ENCODE assay signal across 32 cellular contexts in genomic region chr18:22088976-22089375, GRCh38.
"Had no signal": no experiment of that assay in that cellular context is flagged by ENCODE, and none has a peak within 500 bp of the region (broad histone marks: within the 10 kb centered on the region; RNA-seq: fewer than 3 reads in every experiment).

No MANE protein-coding gene starts in this region.

- H3K27me3 ChIP-seq: brain microvascular endothelial cell, hepatocyte, sigmoid colon, uterus had no signal

- H3K4me2 ChIP-seq: hepatocyte, smooth muscle cell had no signal

- H3K79me2 ChIP-seq: hepatocyte had no signal

- H3K4me3 Mint-ChIP-seq: activated CD4-positive, alpha-beta memory T cell treated with anti-CD3 and anti-CD28 coated beads for 36 hours; activated CD4-positive, alpha-beta T cell treated with anti-CD3 and anti-CD28 coated beads, Interleukin-2, amount 10 ng/mL, durations not matched to agents 24 days and 14 days; activated T-cell treated with anti-CD3 and anti-CD28 coated beads, Interleukin-2, amount 50 U/mL, for 24 hours; nephron progenitor cell; stimulated activated memory B cell treated with anti-CD40 and anti-IgM and Interleukin-4, amounts not matched to agents 10 μg/mL and 1 μg/mL and 100 μg/mL, for 72 hours; stimulated activated naive CD8-positive, alpha-beta T cell treated with anti-CD3 and anti-CD28 coated beads, Interleukin-15, amount 100 ng/mL, for 72 hours; T-helper 17 cell; type B pancreatic cell had no signal

- H3K27ac ChIP-seq: brain microvascular endothelial cell, epithelial cell of prostate, esophagus squamous epithelium, hepatocyte, neutrophil, sigmoid colon, uterus, WERI-Rb-1 had no signal

- H3K4me1 ChIP-seq: sigmoid colon, uterus had no signal

- H3K36me3 ChIP-seq: brain microvascular endothelial cell, esophagus squamous epithelium, neutrophil, sigmoid colon, uterus, WERI-Rb-1 had no signal

- H3K4me1 Mint-ChIP-seq: activated CD4-positive, alpha-beta T cell treated with anti-CD3 and anti-CD28 coated beads, Interleukin-2, amount 10 ng/mL, durations not matched to agents 24 days and 14 days; stimulated activated memory B cell treated with anti-CD40 and anti-IgM and Interleukin-4, amounts not matched to agents 10 μg/mL and 1 μg/mL and 100 μg/mL, for 72 hours; stimulated activated naive CD8-positive, alpha-beta T cell treated with anti-CD3 and anti-CD28 coated beads, Interleukin-15, amount 100 ng/mL, for 72 hours; T-helper 17 cell had no signal

- H3K27ac Mint-ChIP-seq: activated CD4-positive, alpha-beta memory T cell treated with anti-CD3 and anti-CD28 coated beads for 36 hours; activated CD4-positive, alpha-beta T cell treated with anti-CD3 and anti-CD28 coated beads, Interleukin-2, amount 10 ng/mL, durations not matched to agents 24 days and 14 days; activated T-cell treated with anti-CD3 and anti-CD28 coated beads, Interleukin-2, amount 50 U/mL, for 24 hours; nephron progenitor cell; stimulated activated memory B cell treated with anti-CD40 and anti-IgM and Interleukin-4, amounts not matched to agents 10 μg/mL and 1 μg/mL and 100 μg/mL, for 72 hours; stimulated activated naive CD8-positive, alpha-beta T cell treated with anti-CD3 and anti-CD28 coated beads, Interleukin-15, amount 100 ng/mL, for 72 hours; T-helper 17 cell had no signal

- H3K27me3 Mint-ChIP-seq: activated CD4-positive, alpha-beta T cell treated with anti-CD3 and anti-CD28 coated beads, Interleukin-2, amount 10 ng/mL, durations not matched to agents 24 days and 14 days; activated T-cell treated with anti-CD3 and anti-CD28 coated beads, Interleukin-2, amount 50 U/mL, for 24 hours; stimulated activated memory B cell treated with anti-CD40 and anti-IgM and Interleukin-4, amounts not matched to agents 10 μg/mL and 1 μg/mL and 100 μg/mL, for 72 hours had no signal

- H3K36me3 Mint-ChIP-seq: activated CD4-positive, alpha-beta memory T cell treated with anti-CD3 and anti-CD28 coated beads for 36 hours; stimulated activated memory B cell treated with anti-CD40 and anti-IgM and Interleukin-4, amounts not matched to agents 10 μg/mL and 1 μg/mL and 100 μg/mL, for 72 hours; type B pancreatic cell had no signal

- H3K9me3 ChIP-seq: esophagus squamous epithelium, neutrophil, sigmoid colon, uterus had no signal

- H3K9me3 Mint-ChIP-seq: activated CD4-positive, alpha-beta memory T cell treated with anti-CD3 and anti-CD28 coated beads for 36 hours; activated T-cell treated with anti-CD3 and anti-CD28 coated beads, Interleukin-2, amount 50 U/mL, for 24 hours; nephron progenitor cell; stimulated activated naive CD8-positive, alpha-beta T cell treated with anti-CD3 and anti-CD28 coated beads, Interleukin-15, amount 100 ng/mL, for 72 hours had no signal

- ATAC-seq: stimulated activated memory B cell treated with anti-CD40 and anti-IgM and Interleukin-4, amounts not matched to agents 10 μg/mL and 1 μg/mL and 100 μg/mL, for 72 hours; stimulated activated naive CD8-positive, alpha-beta T cell treated with anti-CD3 and anti-CD28 coated beads, Interleukin-15, amount 100 ng/mL, for 72 hours; T-helper 17 cell had no signal

- DNase-seq: activated CD4-positive, alpha-beta memory T cell treated with anti-CD3 and anti-CD28 coated beads for 36 hours; activated CD4-positive, alpha-beta T cell treated with anti-CD3 and anti-CD28 coated beads, Interleukin-2, amount 10 ng/mL, durations not matched to agents 24 days and 14 days; activated CD4-positive, CD25-positive, alpha-beta regulatory T cell treated with anti-CD3 and anti-CD28 coated beads, Interleukin-2, amount 50 U/mL, for 72 hours; activated CD8-positive, alpha-beta memory T cell treated with anti-CD3 and anti-CD28 coated beads, Interleukin-2, amount 50 U/mL, for 48 hours; activated gamma-delta T cell treated with Interleukin-2 at 50 U/mL for 16 hours; activated naive CD4-positive, alpha-beta T cell treated with anti-CD3 and anti-CD28 coated beads, Interleukin-2, amount 50 U/mL, for 16 hours; activated T-cell treated with anti-CD3 and anti-CD28 coated beads, Interleukin-2, amount 50 U/mL, for 24 hours; amniotic stem cell; brain microvascular endothelial cell; central memory CD4-positive, alpha-beta T cell; dermis blood vessel endothelial cell; effector CD4-positive, alpha-beta T cell; esophagus squamous epithelium; foreskin melanocyte; islet precursor cell; nephron progenitor cell; sigmoid colon; stimulated activated CD4-positive, alpha-beta T cell treated with anti-CD3 and anti-CD28 coated beads, Interleukin-1b, Interleukin-23, amount 100 ng/mL, for 48 hours; stimulated activated CD4-positive, alpha-beta T cell treated with anti-CD3 and anti-CD28 coated beads, Interleukin-4, amount 100 ng/mL, for 4 hours; stimulated activated CD8-positive, alpha-beta memory T cell treated with anti-CD3 and anti-CD28 coated beads, Interleukin-4, amount 100 ng/mL, for 48 hours; stimulated activated naive CD8-positive, alpha-beta T cell treated with anti-CD3 and anti-CD28 coated beads, Interleukin-15, amount 100 ng/mL, for 72 hours; substantia nigra; T-helper 17 cell; T1000; uterus; WERI-Rb-1 had no signal

- H3K4me3 ChIP-seq: esophagus squamous epithelium, hepatocyte, sigmoid colon, smooth muscle cell, uterus had no signal
